ENCODE assay signal across 8 cellular contexts in genomic region chr16:8655184-8655717, GRCh38. TPM values are rescaled to one million over a fixed set of nuclear protein-coding genes. Genes with fewer than 3 reads are reported as not detected.
A peak's percentile ranks its signal among the peaks of the same experiment; 100 is the strongest.
DNase-seq lines count a peak whose midpoint lies in the region; ATAC-seq, FAIRE-seq and TF ChIP-seq lines count a peak whose summit lies in the region.

No MANE protein-coding gene starts in this region.

- peak; percentile 76 for FAIRE-seq in GM12891 (lab: Jason Lieb, UNC)
- no peak for FAIRE-seq in endothelial cell of umbilical vein (lab: Jason Lieb, UNC)

- no peaks in the 10 kb centered on the region for H3K9me1 ChIP-seq in endothelial cell of umbilical vein (replicated peaks; ENCODE audit: control insufficient read depth, extremely low read depth, insufficient read depth, low read length)

- intact Hi-C loops in endothelial cell of umbilical vein (cut with micrococcal nuclease) (loop anchor here (1.0 kb wide), 1 partner anchor 88 kb away; no protein-coding TSS in a partner anchor), sciatic nerve (cut with DNase I) (no loop called here)

- no TSS peak for BruUV-seq in endothelial cell of umbilical vein (replicated peaks; lab: Mats Ljungman, UMichigan)

- no peaks in the 10 kb centered on the region for H3K9me3 ChIP-seq in endothelial cell of umbilical vein (replicated peaks; ENCODE audit: control insufficient read depth, insufficient read depth, low read length)

- dilution Hi-C loops in endothelial cell of umbilical vein (cut with MboI; ENCODE audit: extremely low pct_ligation_motif_present, low sequenced_read_pairs): no loop called here

- H4K20me1 ChIP-seq in endothelial cell of umbilical vein (replicated peaks; ENCODE audit: control insufficient read depth, extremely low read depth, insufficient read depth, low read length): no peaks in the 10 kb centered on the region

- H3K36me3 ChIP-seq in endothelial cell of umbilical vein (ENCODE audit: control insufficient read depth in 2 of 2, extremely low read depth in 1 of 2, insufficient read depth in 2 of 2, low read length in 2 of 2): no peaks in the 10 kb centered on the region

- no peak overlapping the region for H3K27ac ChIP-seq in endothelial cell of umbilical vein (ENCODE audit: insufficient read depth, low read depth, low read length)

- H2AFZ ChIP-seq in endothelial cell of umbilical vein (ENCODE audit: low read depth, low read length): no peak overlapping the region

- ATAC-seq in HG03039 (IDR thresholded peaks at IDR 0.05; ENCODE audit: unreplicated experiment) (peak; percentile 67), sciatic nerve (no peak)

- no peaks in the 10 kb centered on the region for H3K79me2 ChIP-seq in endothelial cell of umbilical vein (ENCODE audit: control insufficient read depth, insufficient read depth, low read length)

- peaks cover 0 to 6% of the 10 kb centered on the region in 2 experiments for H3K27me3 ChIP-seq in endothelial cell of umbilical vein (ENCODE audit: control insufficient read depth in 2 of 2, insufficient read depth in 2 of 2, low read length in 2 of 2)

- no peak for TF ChIP-seq POLR2A in GM12891 (IDR thresholded peaks at IDR 0.05; ENCODE audit: low read depth, low read length)
- TF ChIP-seq POLR2A in endothelial cell of umbilical vein (IDR thresholded peaks at IDR 0.05; ENCODE audit: low read depth, low read length): no peak

- POLR2A ChIA-PET in endothelial cell of umbilical vein (lab: Charles Lee): no interaction called here

- no peak for DNase-seq in AG09319 (ENCODE audit: extremely low read depth, low read depth)
- no peak for DNase-seq in GM12891 (ENCODE audit: insufficient read length, low spot score)
- DNase-seq in RPMI7951 (ENCODE audit: low read depth): peak; percentile 45
- peak; percentile 13 for DNase-seq in endothelial cell of umbilical vein (ENCODE audit: low read depth, low spot score)
- DNase-seq in stimulated activated CD8-positive, alpha-beta memory T cell treated with anti-CD3 and anti-CD28 coated beads, Interleukin-4, amount 100 ng/mL, for 48 hours: peak; percentile 67
- DNase-seq in sciatic nerve (ENCODE audit: low spot score): no peak
- no peak for DNase-seq in retina

- H3K4me3 ChIP-seq in endothelial cell of umbilical vein (replicated peaks in 1 of 3; ENCODE audit: insufficient read depth in 1 of 3, low read depth in 1 of 3, low read length in 3 of 3): no peak overlapping the region

- H3K9ac ChIP-seq in endothelial cell of umbilical vein (replicated peaks; ENCODE audit: extremely low read depth, insufficient read depth, low read length): no peak overlapping the region

- CTCF ChIA-PET in endothelial cell of umbilical vein (lab: Charles Lee): interaction anchor here (2.3 to 3.1 kb wide), 2 partner anchors 82 to 226 kb away, joined by 9 to 13 read pairs; partner anchors contain the start of gene LITAFD

- H3K4me2 ChIP-seq in endothelial cell of umbilical vein (ENCODE audit: insufficient read depth, low read length): no peak overlapping the region

- H3K4me1 ChIP-seq in endothelial cell of umbilical vein (ENCODE audit: control insufficient read depth, extremely low read depth, insufficient read depth, low read length): no peaks in the 10 kb centered on the region

- TF ChIP-seq CTCF in AG09319 (IDR thresholded peaks at IDR 0.05; ENCODE audit: low read depth, low read length): peak; percentile 22
- TF ChIP-seq CTCF in endothelial cell of umbilical vein (IDR thresholded peaks at IDR 0.05; ENCODE audit: extremely low read depth in 1 of 2, insufficient read depth in 1 of 2, low read depth in 1 of 2, low read length in 2 of 2): peak; percentile 52 to 58

TF ChIP-seq in GM12891, 5 proteins besides CTCF, POLR2A, EP300 and RAD21:
- TF ChIP-seq SPI1 (IDR thresholded peaks at IDR 0.05; ENCODE audit: low read depth, low read length) (peak; percentile 97), POU2F2 (IDR thresholded peaks at IDR 0.05; ENCODE audit: low read depth, low read length) (peak; percentile 15; the same call in 1 of the 2 replicates), PAX5 (IDR thresholded peaks at IDR 0.05; ENCODE audit: insufficient read depth, low read length, severe bottlenecking) (no peak), POLR2AphosphoS5 (IDR thresholded peaks at IDR 0.05; ENCODE audit: low read depth, low read length) (no peak)

TF ChIP-seq in endothelial cell of umbilical vein, 7 proteins besides CTCF, POLR2A, EP300 and RAD21:
- TF ChIP-seq EZH2 (IDR thresholded peaks at IDR 0.05; ENCODE audit: borderline replicate concordance, low read depth, low read length, severe bottlenecking): no peak
- no peak for TF ChIP-seq FOS (IDR thresholded peaks at IDR 0.05; ENCODE audit: borderline replicate concordance, insufficient read depth, low read length)

RNA-seq across cellular contexts. Expression of gene ABAT, which starts 19.2 kb away (rescaled TPM):
- polyA plus RNA-seq in GM12891 (2012; ENCODE audit: low read depth, missing spikeins): 4.8 TPM
- total RNA-seq in RPMI7951 (2014; rRNA removed; shearing (Covaris generic)): 3.1 and 3.5 TPM in 2 replicates
- total RNA-seq in endothelial cell of umbilical vein (1.3 and 1.6 TPM in 2 replicates), sciatic nerve (24.2 TPM)
- 1.4 and 1.5 TPM in 2 replicates for polyA plus RNA-seq in endothelial cell of umbilical vein
- polyA plus RNA-seq in endothelial cell of umbilical vein (2011; cell fraction: cytosol; rRNA removed): 1.2 TPM in 2 replicates
- 2.3 and 2.5 TPM in 2 replicates for polyA plus RNA-seq in endothelial cell of umbilical vein (2011; cell fraction: nucleus; rRNA removed)
- polyA plus RNA-seq in endothelial cell of umbilical vein (2012): 1.3 and 1.7 TPM in 2 replicates
- 3.4 and 3.8 TPM in 2 replicates for polyA minus RNA-seq in endothelial cell of umbilical vein
- polyA minus RNA-seq in endothelial cell of umbilical vein (2011; cell fraction: cytosol; rRNA and poly(A)+ RNA removed): not detected
- polyA minus RNA-seq in endothelial cell of umbilical vein (2011; cell fraction: nucleus; rRNA and poly(A)+ RNA removed): 1.5 and 1.6 TPM in 2 replicates

RNA-seq across cellular contexts. Expression of gene METTL22, which starts 33.8 kb away (rescaled TPM):
- 14.1 TPM for polyA plus RNA-seq in GM12891 (2012; ENCODE audit: low read depth, missing spikeins)
- 10.6 and 14.8 TPM in 2 replicates for total RNA-seq in RPMI7951 (2014; rRNA removed; shearing (Covaris generic))
- total RNA-seq in endothelial cell of umbilical vein: 40.3 and 42.0 TPM in 2 replicates
- 50.3 and 52.6 TPM in 2 replicates for polyA plus RNA-seq in endothelial cell of umbilical vein
- 26.2 and 30.5 TPM in 2 replicates for polyA plus RNA-seq in endothelial cell of umbilical vein (2011; cell fraction: cytosol; rRNA removed)
- polyA plus RNA-seq in endothelial cell of umbilical vein (2011; cell fraction: nucleus; rRNA removed): 90.2 and 90.5 TPM in 2 replicates
- 22.7 and 33.0 TPM in 2 replicates for polyA plus RNA-seq in endothelial cell of umbilical vein (2012)
- polyA minus RNA-seq in endothelial cell of umbilical vein: 39.6 and 67.0 TPM in 2 replicates
- 23.0 TPM for polyA minus RNA-seq in endothelial cell of umbilical vein (2011; cell fraction: cytosol; rRNA and poly(A)+ RNA removed)
- polyA minus RNA-seq in endothelial cell of umbilical vein (2011; cell fraction: nucleus; rRNA and poly(A)+ RNA removed): 45.7 and 64.0 TPM in 2 replicates
- total RNA-seq in sciatic nerve: 40.6 TPM

Comparison
In these comparisons a context has a peak if more than half of its experiments do, and no peak if none do; other contexts are left out.
1. DNase-seq: peak in RPMI7951 (single experiment), endothelial cell of umbilical vein (single experiment) and stimulated activated CD8-positive, alpha-beta memory T cell treated with anti-CD3 and anti-CD28 coated beads, Interleukin-4, amount 100 ng/mL, for 48 hours (single experiment); none in AG09319 (single experiment), GM12891 (single experiment), sciatic nerve (single experiment) and retina (single experiment).